In genomic region chr4:153522800-153523089, GRCh38 we compare ENCODE assay signal across 8 cellular contexts. TPM values are rescaled to one million over a fixed set of nuclear protein-coding genes. Genes with fewer than 3 reads are reported as not detected.
DNase-seq lines count a peak whose midpoint lies in the region; ATAC-seq, FAIRE-seq and TF ChIP-seq lines count a peak whose summit lies in the region.

No MANE protein-coding gene starts in this region.

- 69 to 88% methylated on average over 1 of the region's 1 CpG for WGBS in sigmoid colon, 2 donors

- peaks cover 16% of the 10 kb centered on the region for H3K4me1 ChIP-seq in HEK293 (ENCODE audit: control insufficient read depth, insufficient read depth, low read length)
- H3K4me1 ChIP-seq in sigmoid colon: peaks cover 0 to 35% (median 28%) of the 10 kb centered on the region in 4 donors
- H3K4me1 ChIP-seq in lower lobe of right lung: peaks cover 58% of the 10 kb centered on the region

- intact Hi-C loops in sigmoid colon (cut with DNase I): no loop called here
- intact Hi-C loops in lower lobe of right lung (cut with DNase I): no loop called here

- TF ChIP-seq CTCF in HEK293 (tag by site-specific recombination; IDR thresholded peaks at IDR 0.05): no peak
- no peak for TF ChIP-seq CTCF in sigmoid colon (IDR thresholded peaks at IDR 0.05)
- TF ChIP-seq CTCF in lower lobe of right lung (IDR thresholded peaks at IDR 0.05): no peak

- ATAC-seq in naive B cell (ENCODE audit: low read depth in 2 of 2): peak; percentile 29 to 49
- no peak for ATAC-seq in lower lobe of right lung

- H3K36me3 Mint-ChIP-seq in naive B cell: peaks cover 0 to 8% of the 10 kb centered on the region in 2 donors

- H3K27me3 Mint-ChIP-seq in naive B cell: no peaks in the 10 kb centered on the region

- peak; percentile 96 for FAIRE-seq in GM12892 (lab: Jason Lieb, UNC)

- H3K27ac Mint-ChIP-seq in naive B cell: peak overlapping the region; percentile 93 to 98 (median 94)

- H3K27ac ChIP-seq in HEK293 (ENCODE audit: extremely low read depth, low read depth, low read length) (no peak overlapping the region), sigmoid colon (peak overlapping the region in 1 of 4 donors; percentile 7), lower lobe of right lung (no peak overlapping the region)

- no peak for TF ChIP-seq EP300 in sigmoid colon (IDR thresholded peaks at IDR 0.05)

- no peaks in the 10 kb centered on the region for H3K9me3 ChIP-seq in HEK293 (ENCODE audit: control insufficient read depth, insufficient read depth, low read depth, low read length)
- H3K9me3 ChIP-seq in sigmoid colon: no peaks in the 10 kb centered on the region
- H3K9me3 ChIP-seq in lower lobe of right lung: no peaks in the 10 kb centered on the region

- H3K27me3 ChIP-seq in sigmoid colon: no peaks in the 10 kb centered on the region
- H3K27me3 ChIP-seq in lower lobe of right lung (ENCODE audit: low read depth): no peaks in the 10 kb centered on the region

- TF ChIP-seq POLR2A in GM12892 (IDR thresholded peaks at IDR 0.05; ENCODE audit: low read depth, low read length) (peak; percentile 48; the same call in 1 of the 2 replicates), sigmoid colon (IDR thresholded peaks at IDR 0.05) (no peak)

- CTCF ChIA-PET in HEK293 (lab: Yijun Ruan, JAX): no interaction called here

- H3K36me3 ChIP-seq in HEK293 (ENCODE audit: control insufficient read depth in 2 of 2, insufficient read depth in 1 of 2, low read length in 2 of 2) (no peaks in the 10 kb centered on the region), sigmoid colon (no peaks in the 10 kb centered on the region), lower lobe of right lung (no peaks in the 10 kb centered on the region)

- peaks cover 81 to 99% (median 96%) of the 10 kb centered on the region in 3 donors for H3K4me1 Mint-ChIP-seq in naive B cell

- H3K4me3 Mint-ChIP-seq in naive B cell: peak overlapping the region; percentile 62 to 93 (median 82)

- H3K4me3 ChIP-seq in HEK293 (ENCODE audit: low read depth, low read length): no peak overlapping the region
- no peak overlapping the region for H3K4me3 ChIP-seq in sigmoid colon
- H3K4me3 ChIP-seq in lower lobe of right lung: no peak overlapping the region

- no peak for DNase-seq in GM12892 (ENCODE audit: insufficient read length)
- peak; percentile 9 for DNase-seq in T follicular helper cell (ENCODE audit: low read depth)
- DNase-seq in naive B cell: no peak
- DNase-seq in iPS-NIHi7 (ENCODE audit: extremely low spot score): no peak
- DNase-seq in sigmoid colon: no peak
- no peak for DNase-seq in lower lobe of right lung
- DNase-seq in GOT3 (lab: John Stamatoyannopoulos, UW): no peak

- peaks cover 0 to 2% (median 0%) of the 10 kb centered on the region in 7 donors for H3K9me3 Mint-ChIP-seq in naive B cell

- POLR2A ChIA-PET in HEK293 (lab: Yijun Ruan, JAX): no interaction called here

TF ChIP-seq in HEK293, 187 proteins besides CTCF, POLR2A, EP300 and RAD21:
- TF ChIP-seq SALL2 (tag by site-specific recombination; IDR thresholded peaks at IDR 0.05; ENCODE audit: borderline replicate concordance) (no peak), ZNF302 (tag by site-specific recombination; IDR thresholded peaks at IDR 0.05; ENCODE audit: low read depth) (no peak), ZNF148 (tag by site-specific recombination; IDR thresholded peaks at IDR 0.05; ENCODE audit: borderline replicate concordance) (no peak), ZNF449 (tag by site-specific recombination; IDR thresholded peaks at IDR 0.05) (no peak), ZFHX2 (tag by site-specific recombination; conservative IDR thresholded peaks at IDR 0.05) (peak; percentile 67)

RNA-seq across cellular contexts. Expression of gene TMEM131L, which starts 56.6 kb away (rescaled TPM):
- 64.2 TPM for polyA plus RNA-seq in GM12892 (2012; ENCODE audit: missing spikeins)
- polyA plus RNA-seq in naive B cell (ENCODE audit: low read depth in 6 of 6): 10 to 100 TPM; 52.2 to 86.7 (median 68.1) TPM
- total RNA-seq in sigmoid colon: 10 to 100 TPM in 3 of 4 donors, 1 to 10 TPM in 1; 8.2 to 27.2 (median 15.6) TPM
- polyA plus RNA-seq in sigmoid colon: 10 to 100 TPM in 1 of 3 donors, under 1 TPM in 2; 0.60 to 15.2 (median 0.69) TPM
- 21.7 TPM for total RNA-seq in lower lobe of right lung

Comparison
In these comparisons a context has a peak if more than half of its experiments do, and no peak if none do; other contexts are left out.
1. ATAC-seq: peak in naive B cell (2 of 2); none in lower lobe of right lung (0 of 2).